Comparison of ENCODE assay signal across 8 cellular contexts in the genomic region with DNA sequence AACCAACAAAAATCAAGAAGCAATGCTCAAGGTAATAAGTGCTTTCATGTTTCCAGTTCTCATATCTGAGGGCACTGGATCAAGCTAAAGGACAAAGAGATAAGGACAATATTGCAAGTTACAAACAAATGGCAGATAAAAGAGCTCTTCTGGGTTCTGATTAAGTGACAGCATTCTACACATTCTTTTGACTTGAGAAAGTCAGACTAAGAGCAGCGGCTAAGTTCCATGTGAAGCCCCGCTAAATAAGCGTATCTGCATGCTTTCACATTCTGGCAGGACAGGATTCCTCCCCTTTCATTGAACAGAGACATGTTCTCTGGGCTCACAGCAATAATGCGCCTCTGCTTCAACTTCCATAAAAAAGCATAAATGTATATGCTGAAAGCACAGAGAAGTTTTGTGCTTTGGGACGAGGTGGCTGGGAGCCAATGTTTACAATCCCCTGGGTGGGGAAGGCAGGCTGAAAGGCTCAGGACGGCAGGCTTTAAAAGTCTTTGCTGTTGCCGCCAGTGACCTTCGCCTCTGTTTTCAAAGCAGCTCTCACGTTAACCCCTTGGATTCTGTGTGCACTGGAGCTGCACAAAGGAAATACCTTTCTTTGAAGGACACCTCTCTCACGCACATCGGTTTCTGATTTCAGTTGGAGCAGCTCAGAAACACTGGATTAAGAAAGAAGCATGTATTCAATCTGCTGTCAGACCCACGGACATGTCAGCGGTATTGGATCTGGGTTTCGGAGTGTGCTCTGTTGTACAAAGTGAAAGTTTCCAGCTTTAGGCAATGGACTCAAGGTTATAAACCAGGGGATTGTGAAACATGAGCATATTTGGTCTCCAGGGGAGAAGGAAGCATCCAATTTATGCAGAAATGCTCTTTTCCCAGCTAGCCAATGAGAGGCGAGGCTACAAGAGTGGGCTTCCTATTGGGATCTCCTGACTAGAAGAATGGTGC.
A peak's percentile ranks its signal among the peaks of the same experiment; 100 is the strongest.
DNase-seq lines count a peak whose midpoint lies in the region; ATAC-seq, FAIRE-seq and TF ChIP-seq lines count a peak whose summit lies in the region.

No MANE protein-coding gene starts in this region.

- no peak for ATAC-seq in activated CD8-positive, alpha-beta T cell treated with anti-CD3 and anti-CD28 coated beads for 36 hours
- peak; percentile 70 for ATAC-seq in gastroesophageal sphincter
- ATAC-seq in stimulated activated memory B cell treated with anti-CD40 and anti-IgM and Interleukin-4, amounts not matched to agents 10 μg/mL and 1 μg/mL and 100 μg/mL, for 72 hours, result no peak

- no peak overlapping the region for H3K27ac Mint-ChIP-seq in activated CD8-positive, alpha-beta T cell treated with anti-CD3 and anti-CD28 coated beads for 36 hours
- H3K27ac Mint-ChIP-seq in stimulated activated memory B cell treated with anti-CD40 and anti-IgM and Interleukin-4, amounts not matched to agents 10 μg/mL and 1 μg/mL and 100 μg/mL, for 72 hours, result no peak overlapping the region

- H3K27ac ChIP-seq in gastroesophageal sphincter (peak overlapping the region; percentile 82 to 86 (median 84)), neuronal stem cell (replicated peaks; ENCODE audit: low read length) (no peak overlapping the region)

- DNase-seq in AG09319 (ENCODE audit: extremely low read depth, low read depth), result peak; percentile 88
- peak; percentile 85 for DNase-seq in HFF-Myc (ENCODE audit: extremely low read depth, low read depth)
- DNase-seq in activated CD8-positive, alpha-beta T cell treated with anti-CD3 and anti-CD28 coated beads for 36 hours, result no peak
- DNase-seq in neuronal stem cell (ENCODE audit: low spot score), result peak; percentile 66
- no peak for DNase-seq in T-helper 9 cell
- no peak for DNase-seq in GM12892 (ENCODE audit: insufficient read length)

- no peak for TF ChIP-seq CTCF in AG09319 (IDR thresholded peaks at IDR 0.05; ENCODE audit: low read depth, low read length)
- TF ChIP-seq CTCF in HFF-Myc (IDR thresholded peaks at IDR 0.05; ENCODE audit: low read depth, low read length, missing control alignments), result no peak
- no peak for TF ChIP-seq CTCF in activated CD8-positive, alpha-beta T cell treated with anti-CD3 and anti-CD28 coated beads for 36 hours (IDR thresholded peaks at IDR 0.05)
- no peak for TF ChIP-seq CTCF in gastroesophageal sphincter (IDR thresholded peaks at IDR 0.05)

- no peak for FAIRE-seq in GM12892 (lab: Jason Lieb, UNC)

- no peak overlapping the region for H2BK12ac ChIP-seq in neuronal stem cell (ENCODE audit: low read length)

- no peak overlapping the region for H2AK5ac ChIP-seq in neuronal stem cell (ENCODE audit: low read depth, low read length)

- CTCF ChIA-PET in activated CD8-positive, alpha-beta T cell treated with anti-CD3 and anti-CD28 coated beads for 36 hours (lab: Charles Lee), result interaction anchor here (0.7 to 2.0 kb wide), 5 partner anchors 63 to 137 kb away, joined by 3 to 6 read pairs (median 3); no protein-coding TSS in a partner anchor

- H4K8ac ChIP-seq in neuronal stem cell (ENCODE audit: low read depth, low read length), result no peak overlapping the region

- no peak for TF ChIP-seq POLR2A in gastroesophageal sphincter (IDR thresholded peaks at IDR 0.05)
- TF ChIP-seq POLR2A in GM12892 (IDR thresholded peaks at IDR 0.05; ENCODE audit: low read depth, low read length), result no peak

- H3K9me3 Mint-ChIP-seq in activated CD8-positive, alpha-beta T cell treated with anti-CD3 and anti-CD28 coated beads for 36 hours, result peaks cover 4% of the 10 kb centered on the region
- H3K9me3 Mint-ChIP-seq in stimulated activated memory B cell treated with anti-CD40 and anti-IgM and Interleukin-4, amounts not matched to agents 10 μg/mL and 1 μg/mL and 100 μg/mL, for 72 hours, result no peaks in the 10 kb centered on the region

- H3K79me1 ChIP-seq in neuronal stem cell (ENCODE audit: low read depth, low read length), result no peaks in the 10 kb centered on the region

- H4K91ac ChIP-seq in neuronal stem cell (ENCODE audit: low read depth, low read length, poor library complexity), result no peak overlapping the region

- H3K4me1 Mint-ChIP-seq in activated CD8-positive, alpha-beta T cell treated with anti-CD3 and anti-CD28 coated beads for 36 hours (ENCODE audit: low read depth), result peaks cover 45% of the 10 kb centered on the region
- H3K4me1 Mint-ChIP-seq in stimulated activated memory B cell treated with anti-CD40 and anti-IgM and Interleukin-4, amounts not matched to agents 10 μg/mL and 1 μg/mL and 100 μg/mL, for 72 hours, result no peaks in the 10 kb centered on the region

- H3K4me3 ChIP-seq in HFF-Myc (replicated peaks; ENCODE audit: low read depth, low read length), result peak overlapping the region; percentile 42
- H3K4me3 ChIP-seq in gastroesophageal sphincter, result peak overlapping the region; percentile 53 to 87
- peak overlapping the region; percentile 37 to 50 for H3K4me3 ChIP-seq in neuronal stem cell (ENCODE audit: low read length in 2 of 2)

- peak overlapping the region; percentile 23 for H3K4me3 Mint-ChIP-seq in activated CD8-positive, alpha-beta T cell treated with anti-CD3 and anti-CD28 coated beads for 36 hours
- H3K4me3 Mint-ChIP-seq in stimulated activated memory B cell treated with anti-CD40 and anti-IgM and Interleukin-4, amounts not matched to agents 10 μg/mL and 1 μg/mL and 100 μg/mL, for 72 hours, result no peak overlapping the region

- no peak overlapping the region for H2BK120ac ChIP-seq in neuronal stem cell (ENCODE audit: low read depth, low read length)

- POLR2A ChIA-PET in activated CD8-positive, alpha-beta T cell treated with anti-CD3 and anti-CD28 coated beads for 36 hours (lab: Charles Lee), result interaction anchor here (0.6 to 1.1 kb wide), 3 partner anchors 14 to 209 kb away, joined by 3 to 4 read pairs (median 3); no protein-coding TSS in a partner anchor

- H2AFZ ChIP-seq in neuronal stem cell (ENCODE audit: low read length), result peak overlapping the region; percentile 69

- no peak overlapping the region for H3K4ac ChIP-seq in neuronal stem cell (ENCODE audit: low read length)

- no peak overlapping the region for H3K14ac ChIP-seq in neuronal stem cell (ENCODE audit: low read length)

- H3K18ac ChIP-seq in neuronal stem cell (ENCODE audit: low read length), result no peak overlapping the region

- no peaks in the 10 kb centered on the region for H3K36me3 ChIP-seq in gastroesophageal sphincter
- H3K36me3 ChIP-seq in neuronal stem cell (replicated peaks in 1 of 2; ENCODE audit: control insufficient read depth in 2 of 2, insufficient read depth in 2 of 2, low read length in 2 of 2), result no peaks in the 10 kb centered on the region

- peaks cover 8 to 71% (median 19%) of the 10 kb centered on the region in 3 donors for H3K4me1 ChIP-seq in gastroesophageal sphincter
- H3K4me1 ChIP-seq in neuronal stem cell (ENCODE audit: control insufficient read depth in 2 of 2, insufficient read depth in 1 of 2, low read depth in 1 of 2, low read length in 2 of 2), result peaks cover 6 to 26% of the 10 kb centered on the region in 2 donors

- H3K9ac ChIP-seq in neuronal stem cell (ENCODE audit: low read depth, low read length, poor library complexity), result no peak overlapping the region

- H3K4me2 ChIP-seq in neuronal stem cell (ENCODE audit: insufficient read depth, low read length, poor library complexity, severe bottlenecking), result peak overlapping the region; percentile 51

- WGBS in gastroesophageal sphincter (ENCODE audit: low coverage in 1 of 2), 2 donors, result 3 to 8% methylated on average over 6 to 8 of the region's 15 CpGs
- WGBS in neuronal stem cell (ENCODE audit: extremely low coverage in 2 of 2, insufficient read length in 2 of 2, insufficient replicate concordance in 1 of 2), 2 donors, result no CpG with 5 or more reads among the region's 15 CpGs

- intact Hi-C loops in activated CD8-positive, alpha-beta T cell treated with anti-CD3 and anti-CD28 coated beads for 36 hours (cut with micrococcal nuclease), result loop anchor here (10.0 kb wide), 1 partner anchor 359 kb away; no protein-coding TSS in a partner anchor

- H3K27me3 Mint-ChIP-seq in activated CD8-positive, alpha-beta T cell treated with anti-CD3 and anti-CD28 coated beads for 36 hours, result no peaks in the 10 kb centered on the region
- no peaks in the 10 kb centered on the region for H3K27me3 Mint-ChIP-seq in stimulated activated memory B cell treated with anti-CD40 and anti-IgM and Interleukin-4, amounts not matched to agents 10 μg/mL and 1 μg/mL and 100 μg/mL, for 72 hours

- H3K27me3 ChIP-seq in gastroesophageal sphincter (no peaks in the 10 kb centered on the region), neuronal stem cell (ENCODE audit: control insufficient read depth in 3 of 3, insufficient read depth in 3 of 3, low read depth in 1 of 3, low read length in 3 of 3) (no peaks in the 10 kb centered on the region)

- TF ChIP-seq EP300 in gastroesophageal sphincter (IDR thresholded peaks at IDR 0.05), result no peak

- H3K36me3 Mint-ChIP-seq in activated CD8-positive, alpha-beta T cell treated with anti-CD3 and anti-CD28 coated beads for 36 hours (ENCODE audit: low read depth), result peaks cover 31% of the 10 kb centered on the region
- H3K36me3 Mint-ChIP-seq in stimulated activated memory B cell treated with anti-CD40 and anti-IgM and Interleukin-4, amounts not matched to agents 10 μg/mL and 1 μg/mL and 100 μg/mL, for 72 hours, result no peaks in the 10 kb centered on the region

- H3K9me3 ChIP-seq in gastroesophageal sphincter (no peaks in the 10 kb centered on the region), neuronal stem cell (replicated peaks in 1 of 2; ENCODE audit: control insufficient read depth in 2 of 2, insufficient read depth in 1 of 2, low read depth in 1 of 2, low read length in 2 of 2) (peaks cover 0 to 9% of the 10 kb centered on the region in 2 donors)

- no peak overlapping the region for H2BK5ac ChIP-seq in neuronal stem cell (ENCODE audit: low read length)

- no peak overlapping the region for H3K23ac ChIP-seq in neuronal stem cell (ENCODE audit: low read depth, low read length, poor library complexity)

- no peak overlapping the region for H2BK15ac ChIP-seq in neuronal stem cell (ENCODE audit: low read length)

Comparison
In these comparisons a context has a peak if more than half of its experiments do, and no peak if none do; other contexts are left out.
1. DNase-seq: peak in AG09319 (single experiment), HFF-Myc (single experiment) and neuronal stem cell (single experiment); none in activated CD8-positive, alpha-beta T cell treated with anti-CD3 and anti-CD28 coated beads for 36 hours (single experiment), T-helper 9 cell (single experiment) and GM12892 (single experiment).
2. Peak in every context shown above with its lines, with median percentiles within 50 percentile points of each other: H3K4me3 ChIP-seq.